In genomic region chr7:64348713-64349210, GRCh38 we compare ENCODE assay signal across 7 cellular contexts. TPM values are rescaled to one million over a fixed set of nuclear protein-coding genes. Genes with fewer than 3 reads are reported as not detected.
DNase-seq lines count a peak whose midpoint lies in the region; ATAC-seq, FAIRE-seq and TF ChIP-seq lines count a peak whose summit lies in the region.
"Not testable (repeated sequence)": the region's sequence is repeated elsewhere in the genome, so short reads cannot be mapped to it uniquely, and the experiment has no call there.
"Had no signal": no experiment of that assay in that cellular context is flagged by ENCODE, and none has a peak within 500 bp of the region (broad histone marks: within the 10 kb centered on the region; RNA-seq: fewer than 3 reads in every experiment).

No MANE protein-coding gene starts in this region.

- not testable (repeated sequence) for DNase-seq in HCT116 (ENCODE audit: low read depth, low spot score); OCI-LY7 (ENCODE audit: low spot score); GM12878 (ENCODE audit: low read depth, low spot score); effector memory CD4-positive, alpha-beta T cell

- not testable (repeated sequence) for TF ChIP-seq EP300 in GM12878 (IDR thresholded peaks at IDR 0.05; ENCODE audit: borderline replicate concordance in 1 of 2, control insufficient read depth in 1 of 2, low read depth in 2 of 2, low read length in 2 of 2)

- not testable (repeated sequence) for H3K27me3 ChIP-seq in BLaER1 treated with 17β-estradiol and CSF1 and Interleukin-3, amounts not matched to agents 10 nM and 100 nM; HCT116 (ENCODE audit: insufficient read depth, low read length); GM12878 (replicated peaks in 1 of 2; ENCODE audit: control insufficient read depth in 2 of 2, insufficient read depth in 2 of 2, low read length in 1 of 2); effector memory CD4-positive, alpha-beta T cell (replicated peaks; ENCODE audit: control insufficient read depth, insufficient read depth, low read length, poor library complexity, severe bottlenecking); liver (ENCODE audit: control insufficient read depth in 4 of 4, insufficient read depth in 4 of 4, low read length in 3 of 4)

- not testable (repeated sequence) for TF ChIP-seq RAD21 in HCT116 (IDR thresholded peaks at IDR 0.05; ENCODE audit: low read depth); GM12878 (IDR thresholded peaks at IDR 0.05; ENCODE audit: insufficient read depth, low read depth, low read length); liver (IDR thresholded peaks at IDR 0.05)

- 96% methylated on average over 3 of the region's 3 CpGs for WGBS in GM12878 (ENCODE audit: insufficient coverage, insufficient replicate concordance, low lambda C conversion rate, missing lambda C conversion rate)
- WGBS in liver = 96% methylated on average over 3 of the region's 3 CpGs

- not testable (repeated sequence) for ATAC-seq in HCT116, GM12878

- not testable (repeated sequence) for TF ChIP-seq POLR2A in HCT116 (IDR thresholded peaks at IDR 0.05; ENCODE audit: borderline replicate concordance, extremely low read depth, insufficient read depth, insufficient read length); GM12878 (IDR thresholded peaks at IDR 0.05; ENCODE audit: low read depth, low read length)

- CTCF ChIA-PET in HCT116 (lab: Charles Lee); OCI-LY7 (lab: Charles Lee; ENCODE audit: unreplicated experiment); GM12878 (lab: Yijun Ruan, JAX): not testable (repeated sequence)

- not testable (repeated sequence) for H4K20me1 ChIP-seq in BLaER1 treated with 17β-estradiol and CSF1 and Interleukin-3, amounts not matched to agents 10 nM and 100 nM; HCT116 (ENCODE audit: insufficient read depth); OCI-LY7 (ENCODE audit: insufficient read depth, low read length); GM12878 (ENCODE audit: control insufficient read depth, insufficient read depth)

- H3K9me3 ChIP-seq in BLaER1 treated with 17β-estradiol and CSF1 and Interleukin-3, amounts not matched to agents 10 nM and 100 nM (replicated peaks in 1 of 11) = peaks cover 99 to 100% (median 100%) of the 10 kb centered on the region in 11 experiments
- H3K9me3 ChIP-seq in HCT116 (ENCODE audit: control insufficient read depth in 1 of 2, insufficient read depth in 1 of 2, low read depth in 1 of 2, low read length in 2 of 2) (peaks cover 0 to 16% of the 10 kb centered on the region in 2 experiments; a peak in 2 of 4 replicates), OCI-LY7 (ENCODE audit: low read length) (peaks cover 65% of the 10 kb centered on the region), GM12878 (replicated peaks; ENCODE audit: control insufficient read depth, insufficient read depth, low read length) (peaks cover 42% of the 10 kb centered on the region), liver (ENCODE audit: control insufficient read depth in 4 of 4, low read length in 3 of 4) (peaks cover 40 to 80% (median 55%) of the 10 kb centered on the region in 4 donors)
- peaks cover 59% of the 10 kb centered on the region for H3K9me3 ChIP-seq in effector memory CD4-positive, alpha-beta T cell (ENCODE audit: control insufficient read depth, low read length)

- not testable (repeated sequence) for H3K9ac ChIP-seq in BLaER1 treated with 17β-estradiol and CSF1 and Interleukin-3, amounts not matched to agents 10 nM and 100 nM; HCT116 (ENCODE audit: low read length); GM12878 (ENCODE audit: control insufficient read depth, insufficient read depth, low read length); liver (ENCODE audit: low read depth in 1 of 2, low read length in 2 of 2)

- H3K4me2 ChIP-seq in BLaER1 treated with 17β-estradiol and CSF1 and Interleukin-3, amounts not matched to agents 10 nM and 100 nM; HCT116 (ENCODE audit: low read length); OCI-LY7 (ENCODE audit: low read length); GM12878 (ENCODE audit: control insufficient read depth, insufficient read depth): not testable (repeated sequence)

- not testable (repeated sequence) for H3K9me2 ChIP-seq in HCT116 (ENCODE audit: insufficient read depth); OCI-LY7 (ENCODE audit: insufficient read depth, low read length)

- in situ Hi-C loops in GM12878 (cut with MboI) = not testable (repeated sequence)

- TF ChIP-seq CTCF in HCT116 (IDR thresholded peaks at IDR 0.05 in 2 of 3, conservative IDR thresholded peaks at IDR 0.05 in 1 of 3; ENCODE audit: borderline replicate concordance in 1 of 3, insufficient read depth in 1 of 3, low read depth in 2 of 3, low read length in 2 of 3); OCI-LY7 (conservative IDR thresholded peaks at IDR 0.05; ENCODE audit: low read length); GM12878 (IDR thresholded peaks at IDR 0.05 in 2 of 3, conservative IDR thresholded peaks at IDR 0.05 in 1 of 3; ENCODE audit: control insufficient read depth in 2 of 3, extremely low read depth in 1 of 3, insufficient read depth in 1 of 3, low read depth in 3 of 3, low read length in 3 of 3); liver (IDR thresholded peaks at IDR 0.05; ENCODE audit: low read depth, low read length, missing input control): not testable (repeated sequence)

- not testable (repeated sequence) for H3K4me1 ChIP-seq in BLaER1 treated with 17β-estradiol and CSF1 and Interleukin-3, amounts not matched to agents 10 nM and 100 nM; HCT116 (ENCODE audit: control insufficient read depth in 1 of 2, insufficient read depth in 2 of 2, low read length in 2 of 2); OCI-LY7 (ENCODE audit: insufficient read depth, low read length, poor library complexity, severe bottlenecking); GM12878 (ENCODE audit: control insufficient read depth, insufficient read depth, low read length); effector memory CD4-positive, alpha-beta T cell (ENCODE audit: control insufficient read depth, insufficient read depth, low read length, poor library complexity, severe bottlenecking); liver (ENCODE audit: control insufficient read depth in 4 of 4, insufficient read depth in 4 of 4, low read length in 3 of 4)

- not testable (repeated sequence) for H3K79me2 ChIP-seq in HCT116 (ENCODE audit: insufficient read depth, low read length); OCI-LY7 (ENCODE audit: insufficient read depth, low read depth, low read length); GM12878 (ENCODE audit: control insufficient read depth, insufficient read depth, low read length)

- SMC1A ChIA-PET in GM12878 (lab: Charles Lee; ENCODE audit: uncharacterized antibody, unreplicated experiment) = not testable (repeated sequence)

- not testable (repeated sequence) for BruUV-seq in HCT116 (replicated peaks; lab: Mats Ljungman, UMichigan)
- BruUV-seq in OCI-LY7 (replicated peaks; lab: Mats Ljungman, UMichigan) = TSS peak; percentile 23
- TSS peak; percentile 21 for BruUV-seq in GM12878 (replicated peaks; lab: Mats Ljungman, UMichigan)

- peak overlapping the region in 7 of 10 experiments; percentile 3 to 53 (median 27); a peak in 8 of 20 replicates for H3K4me3 ChIP-seq in BLaER1 treated with 17β-estradiol and CSF1 and Interleukin-3, amounts not matched to agents 10 nM and 100 nM
- not testable (repeated sequence) for H3K4me3 ChIP-seq in HCT116 (replicated peaks in 1 of 2; ENCODE audit: low read depth in 1 of 2, low read length in 2 of 2); OCI-LY7 (ENCODE audit: low read depth, low read length, poor library complexity, severe bottlenecking); GM12878
- peak overlapping the region; percentile 24 for H3K4me3 ChIP-seq in effector memory CD4-positive, alpha-beta T cell (ENCODE audit: insufficient read depth, low read depth, low read length, poor library complexity, severe bottlenecking)
- peak overlapping the region in 2 of 3 donors; percentile 9 to 38 for H3K4me3 ChIP-seq in liver (ENCODE audit: low read depth in 1 of 3, low read length in 3 of 3)

- POLR2A ChIA-PET in HCT116 (lab: Charles Lee); OCI-LY7 (lab: Charles Lee); GM12878 (lab: Charles Lee): not testable (repeated sequence)

- intact Hi-C loops in HCT116 (cut with micrococcal nuclease) = not testable (repeated sequence)
- intact Hi-C loops in OCI-LY7 (cut with micrococcal nuclease; ENCODE audit: unreplicated experiment) = loop anchor here (5.0 kb wide), 1 partner anchor 174 kb away; no protein-coding TSS in a partner anchor
- intact Hi-C loops in GM12878 (cut with micrococcal nuclease; ENCODE audit: unreplicated experiment) = loop anchor here (10.0 kb wide), 1 partner anchor 196 kb away; no protein-coding TSS in a partner anchor

- not testable (repeated sequence) for H2AFZ ChIP-seq in HCT116 (ENCODE audit: low read depth, low read length, poor library complexity, severe bottlenecking); OCI-LY7 (ENCODE audit: low read length); GM12878 (ENCODE audit: control insufficient read depth, low read depth, low read length)

- RAD21 ChIA-PET in HCT116 (lab: Charles Lee; ENCODE audit: low non-redundant PET in 1 of 2, low total read pairs in 2 of 2, uncharacterized antibody in 2 of 2, unreplicated experiment in 2 of 2); GM12878 (lab: Charles Lee; ENCODE audit: unreplicated experiment): not testable (repeated sequence)

- not testable (repeated sequence) for H3K27ac ChIP-seq in BLaER1 treated with 17β-estradiol and CSF1 and Interleukin-3, amounts not matched to agents 10 nM and 100 nM; HCT116 (ENCODE audit: low read depth, low read length); OCI-LY7 (ENCODE audit: low read depth, low read length, poor library complexity, severe bottlenecking); GM12878 (ENCODE audit: control insufficient read depth, insufficient read depth); effector memory CD4-positive, alpha-beta T cell (ENCODE audit: insufficient read depth, low read length, poor library complexity, severe bottlenecking); liver (ENCODE audit: low read depth in 1 of 2, low read length in 2 of 2)

- FAIRE-seq in GM12878 (lab: Jason Lieb, UNC) = not testable (repeated sequence)

- peaks cover 98 to 100% (median 99%) of the 10 kb centered on the region in 11 experiments for H3K36me3 ChIP-seq in BLaER1 treated with 17β-estradiol and CSF1 and Interleukin-3, amounts not matched to agents 10 nM and 100 nM
- not testable (repeated sequence) for H3K36me3 ChIP-seq in HCT116 (ENCODE audit: control insufficient read depth in 1 of 2, insufficient read depth in 2 of 2, low read length in 2 of 2); GM12878 (ENCODE audit: control insufficient read depth in 2 of 2, insufficient read depth in 2 of 2, low read length in 1 of 2); effector memory CD4-positive, alpha-beta T cell (ENCODE audit: control insufficient read depth, insufficient read depth, low read length); liver (ENCODE audit: control insufficient read depth in 4 of 4, insufficient read depth in 3 of 4, low read depth in 1 of 4, low read length in 3 of 4)
- H3K36me3 ChIP-seq in OCI-LY7 (ENCODE audit: insufficient read depth, low read length) = peaks cover 98% of the 10 kb centered on the region

RNA-seq across cellular contexts. Expression of gene ZNF736, which starts 35.0 kb away (rescaled TPM):
- total RNA-seq in HCT116 (2021; ENCODE audit: unreplicated experiment) (0.15 TPM), OCI-LY7 (2022) (88.6 and 90.2 TPM in 2 replicates), GM12878 (2014; rRNA removed) (12.5 and 12.6 TPM in 2 replicates), GM12878 (2014; rRNA removed; fragmentation: Illumina TruSeq; extraction: Trizol) (22.5 and 23.5 TPM in 2 replicates), GM12878 (2021) (20.5 and 21.4 TPM in 2 replicates), liver (1 to 10 TPM; 8.2 to 9.5 TPM)
- 0.01 TPM in 1 of 2 replicates, not detected in the other for polyA plus RNA-seq in HCT116 (2012)
- total RNA-seq in OCI-LY7 (2014; rRNA removed; shearing (Covaris generic)) = 68.4 and 72.3 TPM in 2 replicates
- 184 and 194 TPM in 2 replicates for total RNA-seq in GM12878 (2013; cell fraction: nucleolus; rRNA removed)
- 5.7 TPM for polyA plus RNA-seq in GM12878 (2011; ENCODE audit: low read depth)
- polyA plus RNA-seq in GM12878 (2011; rRNA removed) (13.9 and 19.0 TPM in 2 replicates), GM12878 (2014; fragmentation: Illumina TruSeq; extraction: Trizol) (9.2 and 10.6 TPM in 2 replicates), GM12878 (2014; fragmentation: Nextera tagmentation; extraction: Ambion mirVana) (1 to 10 TPM; 1.9 to 3.7 TPM), GM12878 (2014; rRNA removed) (7.7 and 9.1 TPM in 2 replicates), GM12878 (2016; fragmentation: Nextera tagmentation; extraction: Ambion mirVana) (1 to 10 TPM; 8.7 to 9.1 TPM), liver (1 to 10 TPM; 1.1 to 2.4 TPM)
- 5.8 and 6.0 TPM in 2 replicates for polyA plus RNA-seq in GM12878 (2011; cell fraction: cytosol; rRNA removed)
- polyA plus RNA-seq in GM12878 (2011; cell fraction: nucleus; rRNA removed) = 16.9 and 17.2 TPM in 2 replicates
- polyA plus RNA-seq in GM12878 (2012) = 6.5 and 9.8 TPM in 2 replicates
- polyA minus RNA-seq in GM12878 (2011; rRNA and poly(A)+ RNA removed) = 27.4 and 28.7 TPM in 2 replicates
- 4.5 and 8.4 TPM in 2 replicates for polyA minus RNA-seq in GM12878 (2011; cell fraction: cytosol; rRNA and poly(A)+ RNA removed)
- 26.1 and 30.7 TPM in 2 replicates for polyA minus RNA-seq in GM12878 (2011; cell fraction: nucleus; rRNA and poly(A)+ RNA removed)
- total RNA-seq: H9 had no signal
